In the genomic region with DNA sequence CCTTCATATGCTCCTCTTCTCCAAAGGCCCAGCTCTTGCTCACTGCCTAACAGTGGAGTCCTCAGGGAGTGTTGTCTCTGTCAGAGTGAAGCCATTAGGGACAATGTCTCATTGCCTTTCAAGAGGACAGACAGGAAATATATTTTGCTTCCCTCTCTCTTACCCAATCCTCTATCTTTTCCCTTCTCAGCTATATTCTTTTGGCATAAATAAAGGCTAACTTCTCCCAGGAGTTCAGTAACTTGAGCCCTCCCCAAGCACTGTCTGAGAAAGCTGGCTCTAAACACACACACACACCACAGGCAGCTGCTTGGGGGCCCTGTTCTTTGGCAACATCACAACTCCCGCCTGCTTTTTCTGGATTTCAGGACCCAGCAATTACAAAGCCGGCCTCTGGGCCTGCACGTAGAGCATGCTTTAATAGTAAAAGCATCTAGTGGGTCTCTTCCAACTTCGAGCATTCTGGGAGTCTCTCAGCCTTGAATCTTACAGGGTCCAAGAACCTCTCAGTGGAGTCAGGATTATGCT, we compare ENCODE assay signal across 10 cellular contexts. TPM values are rescaled to one million over a fixed set of nuclear protein-coding genes. Genes with fewer than 3 reads are reported as not detected.
DNase-seq lines count a peak whose midpoint lies in the region; ATAC-seq and TF ChIP-seq lines count a peak whose summit lies in the region.
"Had no signal": no experiment of that assay in that cellular context is flagged by ENCODE, and none has a peak within 500 bp of the region (broad histone marks: within the 10 kb centered on the region; RNA-seq: fewer than 3 reads in every experiment).

No MANE protein-coding gene starts in this region.

- no peak for TF ChIP-seq CTCF in mammary epithelial cell (conservative IDR thresholded peaks at IDR 0.05 in 1 of 2, IDR thresholded peaks at IDR 0.05 in 1 of 2; ENCODE audit: extremely low read depth in 1 of 2, insufficient read depth in 1 of 2, low read depth in 1 of 2, low read length in 2 of 2)
- no peak for TF ChIP-seq CTCF in lower lobe of right lung (IDR thresholded peaks at IDR 0.05)

- H4K20me1 ChIP-seq in mammary epithelial cell (ENCODE audit: insufficient read depth, low read length), result no peaks in the 10 kb centered on the region

- WGBS in mammary epithelial cell (ENCODE audit: low coverage, missing lambda C conversion rate), result 20% methylated on average over 3 of the region's 4 CpGs
- WGBS in thymus, result 85% methylated on average over 4 of the region's 4 CpGs

- H3K27me3 ChIP-seq in mammary epithelial cell (ENCODE audit: insufficient read depth, low read length) (no peaks in the 10 kb centered on the region), lower lobe of right lung (ENCODE audit: low read depth) (no peaks in the 10 kb centered on the region), thymus (ENCODE audit: control insufficient read depth, insufficient read depth) (no peaks in the 10 kb centered on the region)

- DNase-seq in M059J (ENCODE audit: low read depth) (peak; percentile 67), mammary epithelial cell (no peak), lower lobe of right lung (peak; percentile 40), inferior parietal cortex (ENCODE audit: extremely low spot score) (no peak), OCI-M1 (lab: John Stamatoyannopoulos, UW) (no peak), HuH-7 (ENCODE audit: low spot score) (no peak)
- DNase-seq: activated CD4-positive, alpha-beta T cell treated with anti-CD3 and anti-CD28 coated beads, Interleukin-2, amount 50 U/mL, for 48 hours; effector CD4-positive, alpha-beta T cell had no signal

- dilution Hi-C loops in mammary epithelial cell (cut with HindIII; ENCODE audit: low sequenced_read_pairs), result no loop called here

- H3K9ac ChIP-seq in mammary epithelial cell (ENCODE audit: insufficient read depth, low read length), result no peak overlapping the region

- no TSS peak for BruUV-seq in mammary epithelial cell (replicated peaks; lab: Mats Ljungman, UMichigan)

- H3K36me3 ChIP-seq in mammary epithelial cell (ENCODE audit: insufficient read depth, low read length) (no peaks in the 10 kb centered on the region), lower lobe of right lung (no peaks in the 10 kb centered on the region), thymus (ENCODE audit: control insufficient read depth, insufficient read depth) (no peaks in the 10 kb centered on the region)

- no peaks in the 10 kb centered on the region for H3K4me1 ChIP-seq in mammary epithelial cell (ENCODE audit: insufficient read depth, low read length)
- peaks cover 11% of the 10 kb centered on the region for H3K4me1 ChIP-seq in lower lobe of right lung
- no peaks in the 10 kb centered on the region for H3K4me1 ChIP-seq in thymus (ENCODE audit: control insufficient read depth, insufficient read depth, low read length)

- CTCF ChIA-PET in mammary epithelial cell (lab: Charles Lee; ENCODE audit: low non-redundant PET), result no interaction called here

- peak; percentile 36 to 67 for ATAC-seq in lower lobe of right lung
- ATAC-seq in GM21529 (IDR thresholded peaks at IDR 0.05; ENCODE audit: unreplicated experiment), result no peak

- in situ Hi-C loops in mammary epithelial cell (cut with MboI; ENCODE audit: low sequenced_read_pairs in 2 of 2), result no loop called here

- no peak overlapping the region for H3K4me2 ChIP-seq in mammary epithelial cell (ENCODE audit: insufficient read depth, low read depth, low read length)

- H3K9me3 ChIP-seq in mammary epithelial cell (replicated peaks; ENCODE audit: insufficient read depth, low read length) (no peaks in the 10 kb centered on the region), lower lobe of right lung (no peaks in the 10 kb centered on the region), thymus (ENCODE audit: control insufficient read depth) (no peaks in the 10 kb centered on the region)

- H3K27ac ChIP-seq in mammary epithelial cell (ENCODE audit: insufficient read depth, low read depth, low read length), result no peak overlapping the region
- peak overlapping the region; percentile 37 for H3K27ac ChIP-seq in lower lobe of right lung
- peak overlapping the region; percentile 18 for H3K27ac ChIP-seq in thymus (ENCODE audit: low read depth)

- intact Hi-C loops in mammary epithelial cell (cut with micrococcal nuclease) (no loop called here), lower lobe of right lung (cut with DNase I) (no loop called here)

- no peaks in the 10 kb centered on the region for H3K79me2 ChIP-seq in mammary epithelial cell (ENCODE audit: insufficient read depth, low read length)

- H3K4me3 ChIP-seq in mammary epithelial cell (replicated peaks in 1 of 3; ENCODE audit: insufficient read depth in 1 of 3, low read depth in 2 of 3, low read length in 3 of 3) (no peak overlapping the region), lower lobe of right lung (no peak overlapping the region), thymus (ENCODE audit: low read length) (no peak overlapping the region)

- peak overlapping the region; percentile 55 for H2AFZ ChIP-seq in mammary epithelial cell (ENCODE audit: low read depth, low read length)

RNA-seq across cellular contexts. Expression of a gene that starts 34.7 kb away (rescaled TPM):
- 85.6 and 156 TPM in 2 replicates for total RNA-seq in M059J (2014; rRNA removed; shearing (Covaris generic))
- total RNA-seq in mammary epithelial cell, result 1 to 10 TPM in 1 of 2 donors, under 1 TPM in 1; 0.35 to 1.2 TPM
- polyA plus RNA-seq in mammary epithelial cell, result 0.18 TPM
- polyA minus RNA-seq in mammary epithelial cell, result not detected
- total RNA-seq in lower lobe of right lung, result 91.2 TPM
- polyA plus RNA-seq in thymus, result 3.0 TPM

RNA-seq across cellular contexts. Expression of a gene that starts 58.0 kb away (rescaled TPM):
- total RNA-seq in M059J (2014; rRNA removed; shearing (Covaris generic)), result 0.05 TPM in 2 replicates
- total RNA-seq in mammary epithelial cell, result not detected
- not detected for polyA plus RNA-seq in mammary epithelial cell
- not detected for polyA minus RNA-seq in mammary epithelial cell
- total RNA-seq in lower lobe of right lung, result not detected
- polyA plus RNA-seq in thymus, result 0.14 TPM

Comparison
In these comparisons a context has a peak if more than half of its experiments do, and no peak if none do; other contexts are left out.
1. DNase-seq: peak in M059J (single experiment) and lower lobe of right lung (single experiment); none in mammary epithelial cell (single experiment), inferior parietal cortex (single experiment), OCI-M1 (single experiment) and HuH-7 (single experiment).
2. RNA of a gene that starts 34.7 kb away (total RNA-seq): 85.6 to 156 TPM in M059J and 91.2 TPM in lower lobe of right lung (single experiment); 0.35 to 1.2 TPM in mammary epithelial cell; every median in the first group is over 10 times any median in the second.